Comparison of ENCODE assay signal across 16 cellular contexts in genomic region chr1:212482352-212483153, GRCh38. TPM values are rescaled to one million over a fixed set of nuclear protein-coding genes. Genes with fewer than 3 reads are reported as not detected.
DNase-seq lines count a peak whose midpoint lies in the region; TF ChIP-seq lines count a peak whose summit lies in the region.
"Had no signal": no experiment of that assay in that cellular context is flagged by ENCODE, and none has a peak within 500 bp of the region (broad histone marks: within the 10 kb centered on the region; RNA-seq: fewer than 3 reads in every experiment).

No MANE protein-coding gene starts in this region.

- no peaks in the 10 kb centered on the region for H3K79me2 ChIP-seq in smooth muscle cell (ENCODE audit: low read depth)

- WGBS in smooth muscle cell (ENCODE audit: low lambda C conversion rate) = 54% methylated on average over 7 of the region's 7 CpGs

- peak overlapping the region; percentile 27 for H3K9ac ChIP-seq in smooth muscle cell (ENCODE audit: low read depth)

- H3F3A ChIP-seq in smooth muscle cell (ENCODE audit: low read depth) = no peaks in the 10 kb centered on the region

- TF ChIP-seq CTCF in fibroblast of mammary gland (conservative IDR thresholded peaks at IDR 0.05; ENCODE audit: control insufficient read depth, insufficient read depth, low read depth, low read length) (no peak), smooth muscle cell (IDR thresholded peaks at IDR 0.05; ENCODE audit: borderline replicate concordance, insufficient read depth, poor library complexity, severe bottlenecking) (no peak), progenitor cell of endocrine pancreas (IDR thresholded peaks at IDR 0.05; ENCODE audit: unreplicated experiment) (no peak), glutamatergic neuron (IDR thresholded peaks at IDR 0.05; ENCODE audit: partially characterized antibody, unreplicated experiment) (no peak)

- H3K36me3 ChIP-seq in smooth muscle cell (ENCODE audit: low read depth) = no peaks in the 10 kb centered on the region
- H3K36me3 ChIP-seq: pancreas had no signal

- peaks cover 9% of the 10 kb centered on the region for H3K27me3 Mint-ChIP-seq in progenitor cell of endocrine pancreas
- peaks cover 2% of the 10 kb centered on the region for H3K27me3 Mint-ChIP-seq in glutamatergic neuron (ENCODE audit: unreplicated experiment)

- no peak overlapping the region for H3K4me2 ChIP-seq in smooth muscle cell

- H3K36me3 Mint-ChIP-seq in progenitor cell of endocrine pancreas (ENCODE audit: insufficient read depth) (no peaks in the 10 kb centered on the region), glutamatergic neuron (ENCODE audit: unreplicated experiment) (no peaks in the 10 kb centered on the region)
- H3K36me3 Mint-ChIP-seq: activated CD8-positive, alpha-beta memory T cell treated with anti-CD3 and anti-CD28 coated beads, Interleukin-2, amount 10 ng/mL, durations not matched to agents 7 days and 5 days; stimulated activated memory B cell treated with anti-CD40 and anti-IgM and Interleukin-4, amounts not matched to agents 10 μg/mL and 1 μg/mL and 100 μg/mL, for 72 hours had no signal

- H3K27ac ChIP-seq in smooth muscle cell (ENCODE audit: low read depth) = peak overlapping the region; percentile 6
- H3K27ac ChIP-seq: pancreas had no signal

- intact Hi-C loops in cardiac septum (cut with DNase I) = loop anchor here (5.0 kb wide), 1 partner anchor 75 kb away; no protein-coding TSS in a partner anchor

- H3K4me3 ChIP-seq in fibroblast of mammary gland (ENCODE audit: control insufficient read depth, low read depth, low read length) (no peak overlapping the region), smooth muscle cell (no peak overlapping the region)
- H3K4me3 ChIP-seq: pancreas had no signal

- H3K9me3 Mint-ChIP-seq in progenitor cell of endocrine pancreas (ENCODE audit: low read depth) = no peaks in the 10 kb centered on the region
- no peaks in the 10 kb centered on the region for H3K9me3 Mint-ChIP-seq in glutamatergic neuron (ENCODE audit: unreplicated experiment)
- H3K9me3 Mint-ChIP-seq: H9; stimulated activated memory B cell treated with anti-CD40 and anti-IgM and Interleukin-4, amounts not matched to agents 10 μg/mL and 1 μg/mL and 100 μg/mL, for 72 hours had no signal

- no peaks in the 10 kb centered on the region for H3K4me1 ChIP-seq in smooth muscle cell (ENCODE audit: low read depth)

- H2AFZ ChIP-seq in smooth muscle cell (ENCODE audit: low read depth) = no peak overlapping the region

- DNase-seq in H4 (ENCODE audit: low spot score) = peak; percentile 79
- DNase-seq in T1000 (lab: John Stamatoyannopoulos, UW) = peak; percentile 81
- DNase-seq in fibroblast of mammary gland (ENCODE audit: low read depth) = peak; percentile 75
- no peak for DNase-seq in smooth muscle cell (lab: John Stamatoyannopoulos, UW; ENCODE audit: unreplicated experiment)
- no peak for DNase-seq in cardiac septum (ENCODE audit: low spot score)
- DNase-seq in SHP77 treated with DMSO at 0.1 percent for 48 hours (lab: John Stamatoyannopoulos, UW) = no peak
- DNase-seq in progenitor cell of endocrine pancreas (ENCODE audit: low spot score, unreplicated experiment) = no peak
- DNase-seq in glutamatergic neuron = no peak
- DNase-seq: activated CD8-positive, alpha-beta memory T cell treated with anti-CD3 and anti-CD28 coated beads, Interleukin-2, amount 10 ng/mL, durations not matched to agents 7 days and 5 days; activated naive CD4-positive, alpha-beta T cell treated with anti-CD3 and anti-CD28 coated beads, Interleukin-2, amount 50 U/mL, for 16 hours; H9; head of caudate nucleus; NCI-H2171; pancreas; stimulated activated CD4-positive, alpha-beta T cell treated with anti-CD3 and anti-CD28 coated beads, Interleukin-2, amount 100 ng/mL, for 24 hours had no signal

- H3K9me3 ChIP-seq in smooth muscle cell (replicated peaks; ENCODE audit: low read depth) = no peaks in the 10 kb centered on the region
- H3K9me3 ChIP-seq: pancreas had no signal

- H3K27ac Mint-ChIP-seq in progenitor cell of endocrine pancreas (no peak overlapping the region), glutamatergic neuron (ENCODE audit: unreplicated experiment) (no peak overlapping the region)
- H3K27ac Mint-ChIP-seq: activated CD8-positive, alpha-beta memory T cell treated with anti-CD3 and anti-CD28 coated beads, Interleukin-2, amount 10 ng/mL, durations not matched to agents 7 days and 5 days; stimulated activated memory B cell treated with anti-CD40 and anti-IgM and Interleukin-4, amounts not matched to agents 10 μg/mL and 1 μg/mL and 100 μg/mL, for 72 hours had no signal

- H4K20me1 ChIP-seq in smooth muscle cell (ENCODE audit: low read depth) = no peaks in the 10 kb centered on the region

- H3K4me3 Mint-ChIP-seq in progenitor cell of endocrine pancreas (ENCODE audit: low read depth) (no peak overlapping the region), glutamatergic neuron (ENCODE audit: unreplicated experiment) (no peak overlapping the region)
- H3K4me3 Mint-ChIP-seq: activated CD8-positive, alpha-beta memory T cell treated with anti-CD3 and anti-CD28 coated beads, Interleukin-2, amount 10 ng/mL, durations not matched to agents 7 days and 5 days; H9; stimulated activated memory B cell treated with anti-CD40 and anti-IgM and Interleukin-4, amounts not matched to agents 10 μg/mL and 1 μg/mL and 100 μg/mL, for 72 hours had no signal

- H3K27me3 ChIP-seq in smooth muscle cell (ENCODE audit: low read depth) = no peaks in the 10 kb centered on the region
- H3K27me3 ChIP-seq: pancreas had no signal

- H3K4me1 Mint-ChIP-seq in progenitor cell of endocrine pancreas (ENCODE audit: low read depth) (peaks cover 24% of the 10 kb centered on the region), glutamatergic neuron (ENCODE audit: low read depth, unreplicated experiment) (no peaks in the 10 kb centered on the region)

RNA-seq across cellular contexts. Expression of gene NENF, which starts 49.8 kb away (rescaled TPM):
- 65.3 and 74.8 TPM in 2 replicates for total RNA-seq in H4 (2014; rRNA removed; shearing (Covaris generic))
- total RNA-seq in smooth muscle cell (53.8 and 53.9 TPM in 2 replicates), cardiac septum (116 TPM), progenitor cell of endocrine pancreas (26.6 and 30.2 TPM in 2 replicates), glutamatergic neuron (ENCODE audit: unreplicated experiment) (5.2 TPM)
- polyA plus RNA-seq in smooth muscle cell = 90.7 and 103 TPM in 2 replicates

Comparison
In these comparisons a context has a peak if more than half of its experiments do, and no peak if none do; other contexts are left out.
1. DNase-seq: peak in H4 (single experiment), T1000 (single experiment) and fibroblast of mammary gland (single experiment); none in smooth muscle cell (single experiment), cardiac septum (single experiment), SHP77 treated with DMSO at 0.1 percent for 48 hours (single experiment), progenitor cell of endocrine pancreas (single experiment) and glutamatergic neuron (single experiment).